Comparison of ENCODE assay signal across 17 cellular contexts in the genomic region with DNA sequence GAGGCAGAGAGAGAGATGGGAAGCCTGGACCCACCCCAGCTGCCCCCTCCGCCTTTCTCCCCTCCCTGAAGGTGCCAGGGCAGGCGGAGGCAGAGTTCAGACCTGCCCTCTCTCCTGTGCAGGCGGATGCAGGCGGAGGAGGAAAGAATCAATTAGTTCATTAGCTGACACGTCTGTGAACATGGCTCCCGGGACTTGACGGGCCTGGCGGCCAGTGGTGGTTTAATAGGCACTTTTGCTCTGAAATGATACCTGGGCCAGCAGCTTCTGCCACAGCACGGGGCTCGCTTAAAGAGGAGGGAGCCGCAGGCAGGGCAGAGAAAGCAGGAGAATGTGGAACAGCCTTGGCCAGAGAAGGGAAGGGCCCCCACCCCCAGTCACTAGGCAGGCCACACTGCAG.
DNase-seq lines count a peak whose midpoint lies in the region; ATAC-seq and TF ChIP-seq lines count a peak whose summit lies in the region.
"Had no signal": no experiment of that assay in that cellular context is flagged by ENCODE, and none has a peak within 500 bp of the region (broad histone marks: within the 10 kb centered on the region; RNA-seq: fewer than 3 reads in every experiment).

No MANE protein-coding gene starts in this region.

- H3K18ac ChIP-seq in neuronal stem cell (ENCODE audit: low read length): peak overlapping the region; percentile 55

- TF ChIP-seq CTCF in RWPE1 (conservative IDR thresholded peaks at IDR 0.05; ENCODE audit: low read depth) (no peak), esophagus squamous epithelium (IDR thresholded peaks at IDR 0.05) (no peak), right lobe of liver (IDR thresholded peaks at IDR 0.05) (no peak)

- peak overlapping the region; percentile 18 for H3K23ac ChIP-seq in neuronal stem cell (ENCODE audit: low read depth, low read length, poor library complexity)

- H4K91ac ChIP-seq in neuronal stem cell (ENCODE audit: low read depth, low read length, poor library complexity): no peak overlapping the region

- H2BK5ac ChIP-seq in neuronal stem cell (ENCODE audit: low read length): no peak overlapping the region

- H2AFZ ChIP-seq in neuronal stem cell (ENCODE audit: low read length): no peak overlapping the region

- no peak overlapping the region for H3K4me3 ChIP-seq in esophagus squamous epithelium
- no peak overlapping the region for H3K4me3 ChIP-seq in neuronal stem cell (ENCODE audit: low read length in 2 of 2)
- H3K4me3 ChIP-seq in effector memory CD4-positive, alpha-beta T cell (ENCODE audit: insufficient read depth, low read depth, low read length, poor library complexity, severe bottlenecking): no peak overlapping the region
- no peak overlapping the region for H3K4me3 ChIP-seq in right lobe of liver
- H3K4me3 ChIP-seq: SJSA1 had no signal

- peak overlapping the region; percentile 87 for H3K14ac ChIP-seq in neuronal stem cell (ENCODE audit: low read length)

- H3K4me1 ChIP-seq in esophagus squamous epithelium (peaks cover 0 to 47% (median 12%) of the 10 kb centered on the region in 3 donors), neuronal stem cell (ENCODE audit: control insufficient read depth in 2 of 2, insufficient read depth in 1 of 2, low read depth in 1 of 2, low read length in 2 of 2) (peaks cover 12 to 55% of the 10 kb centered on the region in 2 donors), right lobe of liver (no peaks in the 10 kb centered on the region)
- H3K4me1 ChIP-seq in effector memory CD4-positive, alpha-beta T cell (ENCODE audit: control insufficient read depth, insufficient read depth, low read length, poor library complexity, severe bottlenecking): no peaks in the 10 kb centered on the region
- H3K4me1 ChIP-seq: SJSA1 had no signal

- H4K8ac ChIP-seq in neuronal stem cell (ENCODE audit: low read depth, low read length): no peak overlapping the region

- H2BK120ac ChIP-seq in neuronal stem cell (ENCODE audit: low read depth, low read length): no peak overlapping the region

- peak overlapping the region; percentile 78 for H2AK5ac ChIP-seq in neuronal stem cell (ENCODE audit: low read depth, low read length)

- H3K27me3 ChIP-seq in esophagus squamous epithelium (peaks cover 0 to 24% (median 0%) of the 10 kb centered on the region in 4 donors), neuronal stem cell (ENCODE audit: control insufficient read depth in 3 of 3, insufficient read depth in 3 of 3, low read depth in 1 of 3, low read length in 3 of 3) (no peaks in the 10 kb centered on the region), right lobe of liver (no peaks in the 10 kb centered on the region)
- no peaks in the 10 kb centered on the region for H3K27me3 ChIP-seq in effector memory CD4-positive, alpha-beta T cell (replicated peaks; ENCODE audit: control insufficient read depth, insufficient read depth, low read length, poor library complexity, severe bottlenecking)

- 35 to 61% methylated on average over 5 to 9 of the region's 11 CpGs for WGBS in esophagus squamous epithelium, 2 donors
- WGBS in neuronal stem cell (ENCODE audit: extremely low coverage in 2 of 2, insufficient read length in 2 of 2, insufficient replicate concordance in 1 of 2), 2 donors: no CpG with 5 or more reads among the region's 11 CpGs
- WGBS in right lobe of liver (ENCODE audit: insufficient coverage, low coverage, low lambda C conversion rate, missing lambda C conversion rate): no CpG with 5 or more reads among the region's 11 CpGs

- POLR2A ChIA-PET in RWPE1 (lab: Yijun Ruan, JAX; ENCODE audit: low non-redundant PET): no interaction called here

- peak overlapping the region; percentile 45 for H3K9ac ChIP-seq in neuronal stem cell (ENCODE audit: low read depth, low read length, poor library complexity)

- CTCF ChIA-PET in RWPE1 (lab: Yijun Ruan, JAX): no interaction called here

- no peaks in the 10 kb centered on the region for H3K9me3 ChIP-seq in esophagus squamous epithelium
- H3K9me3 ChIP-seq in neuronal stem cell (replicated peaks in 1 of 2; ENCODE audit: control insufficient read depth in 2 of 2, insufficient read depth in 1 of 2, low read depth in 1 of 2, low read length in 2 of 2): no peaks in the 10 kb centered on the region
- H3K9me3 ChIP-seq in effector memory CD4-positive, alpha-beta T cell (ENCODE audit: control insufficient read depth, low read length): no peaks in the 10 kb centered on the region
- H3K9me3 ChIP-seq in right lobe of liver: no peaks in the 10 kb centered on the region
- H3K9me3 ChIP-seq: SJSA1 had no signal

- no peaks in the 10 kb centered on the region for H3K36me3 ChIP-seq in esophagus squamous epithelium
- H3K36me3 ChIP-seq in neuronal stem cell (replicated peaks in 1 of 2; ENCODE audit: control insufficient read depth in 2 of 2, insufficient read depth in 2 of 2, low read length in 2 of 2): peaks cover 0 to 2% of the 10 kb centered on the region in 2 donors
- H3K36me3 ChIP-seq in effector memory CD4-positive, alpha-beta T cell (ENCODE audit: control insufficient read depth, insufficient read depth, low read length): no peaks in the 10 kb centered on the region
- H3K36me3 ChIP-seq in right lobe of liver: no peaks in the 10 kb centered on the region
- H3K36me3 ChIP-seq: SJSA1 had no signal

- TF ChIP-seq POLR2A in esophagus squamous epithelium (IDR thresholded peaks at IDR 0.05): no peak
- TF ChIP-seq POLR2A in right lobe of liver (IDR thresholded peaks at IDR 0.05): no peak

- H2BK12ac ChIP-seq in neuronal stem cell (ENCODE audit: low read length): no peak overlapping the region

- DNase-seq in NCI-H748 (lab: John Stamatoyannopoulos, UW; ENCODE audit: unreplicated experiment) (peak; percentile 41), NCI-H748 treated with DMSO at 0.1 percent for 48 hours (lab: John Stamatoyannopoulos, UW) (no peak), RWPE1 (ENCODE audit: low spot score) (peak; percentile 9), esophagus squamous epithelium (lab: John Stamatoyannopoulos, UW) (no peak), neuronal stem cell (ENCODE audit: low spot score) (no peak), right lobe of liver (no peak)
- no peak for DNase-seq in effector memory CD4-positive, alpha-beta T cell
- DNase-seq: COR-L47, Kasumi-1, MM.1S, NCI-H1092 treated with DMSO at 0.1 percent for 48 hours, NCI-H2029, NCI-H226, NCI-H524 treated with DMSO at 0.1 percent for 48 hours, SW 1271 had no signal

- no peak overlapping the region for H2BK15ac ChIP-seq in neuronal stem cell (ENCODE audit: low read length)

- H3K27ac ChIP-seq in RWPE1: peak overlapping the region; percentile 76
- H3K27ac ChIP-seq in esophagus squamous epithelium: peak overlapping the region; percentile 20 to 63 (median 59)
- no peak overlapping the region for H3K27ac ChIP-seq in neuronal stem cell (replicated peaks; ENCODE audit: low read length)
- no peak overlapping the region for H3K27ac ChIP-seq in effector memory CD4-positive, alpha-beta T cell (ENCODE audit: insufficient read depth, low read length, poor library complexity, severe bottlenecking)
- no peak overlapping the region for H3K27ac ChIP-seq in right lobe of liver
- H3K27ac ChIP-seq: HL-60, SJSA1 had no signal

- H3K4ac ChIP-seq in neuronal stem cell (ENCODE audit: low read length): no peak overlapping the region

- no peak overlapping the region for H3K4me2 ChIP-seq in neuronal stem cell (ENCODE audit: insufficient read depth, low read length, poor library complexity, severe bottlenecking)

- peaks cover 25% of the 10 kb centered on the region for H3K79me1 ChIP-seq in neuronal stem cell (ENCODE audit: low read depth, low read length)

- intact Hi-C loops in esophagus squamous epithelium (cut with DNase I) (no loop called here), right lobe of liver (cut with DNase I) (no loop called here)

- no peak for ATAC-seq in right lobe of liver

Comparison
In these comparisons a context has a peak if more than half of its experiments do, and no peak if none do; other contexts are left out.
1. DNase-seq: peak in NCI-H748 (single experiment) and RWPE1 (single experiment); none in NCI-H748 treated with DMSO at 0.1 percent for 48 hours (single experiment), esophagus squamous epithelium (single experiment), neuronal stem cell (single experiment), effector memory CD4-positive, alpha-beta T cell (0 of 3) and right lobe of liver (0 of 3).
2. H3K27ac ChIP-seq: peak in RWPE1 (single experiment) and esophagus squamous epithelium (4 of 4); none in neuronal stem cell (single experiment), effector memory CD4-positive, alpha-beta T cell (single experiment) and right lobe of liver (0 of 3).